15 cellular contexts compared by ENCODE assay signal in the genomic region with DNA sequence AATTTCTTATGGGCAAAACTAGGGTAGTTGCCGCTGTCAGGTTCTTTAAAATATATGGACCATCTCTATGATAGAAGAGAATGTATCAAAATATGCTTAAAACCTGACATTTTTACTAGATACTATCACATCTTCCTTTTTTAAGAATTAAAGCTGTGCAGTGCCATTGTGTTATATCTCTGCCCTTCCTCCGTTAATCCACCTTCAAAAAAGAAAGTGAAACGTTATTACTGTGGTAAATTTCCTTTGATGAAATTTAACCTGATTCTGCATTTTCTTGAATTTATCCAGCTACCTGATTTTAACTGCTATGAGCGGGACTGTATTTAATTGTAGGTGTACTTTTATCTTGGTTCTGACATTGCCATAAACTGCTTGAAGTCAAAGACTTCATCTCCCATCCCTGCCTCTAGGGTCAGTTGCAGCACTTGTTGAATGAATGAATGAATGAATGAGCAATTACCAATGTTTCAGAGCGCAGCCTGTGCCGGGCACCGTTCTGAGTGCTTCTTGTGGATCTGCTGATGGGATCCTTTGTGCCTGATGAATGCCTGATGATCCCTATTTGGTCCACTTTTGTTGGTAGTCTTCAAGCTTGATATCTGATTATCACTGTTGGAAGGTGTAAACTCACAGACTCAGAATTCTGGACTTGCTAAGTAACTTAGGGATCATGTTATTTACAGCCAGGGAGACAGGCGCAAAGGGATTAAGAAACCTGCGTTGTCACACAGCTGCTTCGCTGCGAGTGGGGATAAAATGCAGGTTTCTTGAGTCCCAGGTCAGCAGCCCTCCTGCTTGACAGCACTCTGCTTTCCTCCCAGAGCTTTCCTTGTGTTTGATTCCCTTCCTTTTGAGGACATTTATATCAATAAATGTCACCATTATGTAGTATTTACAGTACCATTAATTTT. TPM values are rescaled to one million over a fixed set of nuclear protein-coding genes. Genes with fewer than 3 reads are reported as not detected.
DNase-seq lines count a peak whose midpoint lies in the region; ATAC-seq and TF ChIP-seq lines count a peak whose summit lies in the region.
"Had no signal": no experiment of that assay in that cellular context is flagged by ENCODE, and none has a peak within 500 bp of the region (broad histone marks: within the 10 kb centered on the region; RNA-seq: fewer than 3 reads in every experiment).

No MANE protein-coding gene starts in this region.

- H3K4me3 ChIP-seq in upper lobe of right lung (no peak overlapping the region), H7 (ENCODE audit: insufficient read depth, low read depth, low read length) (no peak overlapping the region)
- H3K4me3 ChIP-seq: suprapubic skin had no signal

- H3K9me3 ChIP-seq in upper lobe of right lung: no peaks in the 10 kb centered on the region
- H3K9me3 ChIP-seq: suprapubic skin had no signal

- H3K4me3 Mint-ChIP-seq in activated CD8-positive, alpha-beta memory T cell treated with anti-CD3 and anti-CD28 coated beads, Interleukin-2, amount 10 ng/mL, durations not matched to agents 7 days and 5 days: peak overlapping the region; percentile 74
- peak overlapping the region; percentile 51 for H3K4me3 Mint-ChIP-seq in activated CD8-positive, alpha-beta T cell treated with anti-CD3 and anti-CD28 coated beads for 36 hours
- peak overlapping the region in 5 of 8 donors; percentile 4 to 62 (median 47) for H3K4me3 Mint-ChIP-seq in naive B cell
- H3K4me3 Mint-ChIP-seq: nephron had no signal

- no peaks in the 10 kb centered on the region for H3K4me1 ChIP-seq in upper lobe of right lung
- H3K4me1 ChIP-seq: suprapubic skin had no signal

- ATAC-seq in activated CD8-positive, alpha-beta memory T cell treated with anti-CD3 and anti-CD28 coated beads, Interleukin-2, amount 10 ng/mL, durations not matched to agents 7 days and 5 days: peak; percentile 57
- ATAC-seq in GM18498 (IDR thresholded peaks at IDR 0.05; ENCODE audit: unreplicated experiment): peak; percentile 41
- ATAC-seq in activated CD8-positive, alpha-beta T cell treated with anti-CD3 and anti-CD28 coated beads for 36 hours: peak; percentile 45
- ATAC-seq in naive B cell (ENCODE audit: low read depth in 2 of 2): no peak
- no peak for ATAC-seq in upper lobe of right lung
- no peak for ATAC-seq in HG02973 (IDR thresholded peaks at IDR 0.05; ENCODE audit: unreplicated experiment)
- ATAC-seq: left lobe of liver had no signal

- TF ChIP-seq CTCF in activated CD8-positive, alpha-beta T cell treated with anti-CD3 and anti-CD28 coated beads for 36 hours (IDR thresholded peaks at IDR 0.05): no peak
- TF ChIP-seq CTCF in upper lobe of right lung (IDR thresholded peaks at IDR 0.05): no peak

- H3K36me3 ChIP-seq in upper lobe of right lung (peaks cover 4% of the 10 kb centered on the region), H7 (replicated peaks; ENCODE audit: control insufficient read depth, insufficient read depth, low read length) (no peaks in the 10 kb centered on the region)
- H3K36me3 ChIP-seq: brain microvascular endothelial cell had no signal

- no peak for DNase-seq in activated CD8-positive, alpha-beta memory T cell treated with anti-CD3 and anti-CD28 coated beads, Interleukin-2, amount 10 ng/mL, durations not matched to agents 7 days and 5 days
- DNase-seq in activated CD8-positive, alpha-beta memory T cell treated with anti-CD3 and anti-CD28 coated beads for 24 hours: no peak
- DNase-seq in activated CD8-positive, alpha-beta T cell treated with anti-CD3 and anti-CD28 coated beads for 36 hours: no peak
- no peak for DNase-seq in naive B cell
- DNase-seq in upper lobe of right lung: no peak
- no peak for DNase-seq in H7
- DNase-seq: activated effector memory CD4-positive, alpha-beta T cell treated with Interleukin-2 at 50 U/mL for 16 hours; brain microvascular endothelial cell; NCI-H748 treated with DMSO at 0.1 percent for 48 hours; RPMI8226 had no signal

- POLR2A ChIA-PET in activated CD8-positive, alpha-beta T cell treated with anti-CD3 and anti-CD28 coated beads for 36 hours (lab: Charles Lee): no interaction called here

- peak overlapping the region; percentile 79 for H3K27ac Mint-ChIP-seq in activated CD8-positive, alpha-beta memory T cell treated with anti-CD3 and anti-CD28 coated beads, Interleukin-2, amount 10 ng/mL, durations not matched to agents 7 days and 5 days
- no peak overlapping the region for H3K27ac Mint-ChIP-seq in activated CD8-positive, alpha-beta T cell treated with anti-CD3 and anti-CD28 coated beads for 36 hours
- peak overlapping the region in 1 of 6 donors; percentile 36 for H3K27ac Mint-ChIP-seq in naive B cell
- H3K27ac Mint-ChIP-seq: nephron had no signal

- H3K27me3 ChIP-seq in upper lobe of right lung: no peaks in the 10 kb centered on the region
- H3K27me3 ChIP-seq in H7 (ENCODE audit: control insufficient read depth, insufficient read depth, low read length): peaks cover 32% of the 10 kb centered on the region
- H3K27me3 ChIP-seq: brain microvascular endothelial cell, suprapubic skin had no signal

- no peaks in the 10 kb centered on the region for H3K27me3 Mint-ChIP-seq in activated CD8-positive, alpha-beta memory T cell treated with anti-CD3 and anti-CD28 coated beads, Interleukin-2, amount 10 ng/mL, durations not matched to agents 7 days and 5 days
- H3K27me3 Mint-ChIP-seq in activated CD8-positive, alpha-beta T cell treated with anti-CD3 and anti-CD28 coated beads for 36 hours: no peaks in the 10 kb centered on the region
- H3K27me3 Mint-ChIP-seq in naive B cell: no peaks in the 10 kb centered on the region

- no peak overlapping the region for H3K27ac ChIP-seq in upper lobe of right lung
- H3K27ac ChIP-seq: brain microvascular endothelial cell, suprapubic skin had no signal

- peaks cover 19% of the 10 kb centered on the region for H3K4me1 Mint-ChIP-seq in activated CD8-positive, alpha-beta memory T cell treated with anti-CD3 and anti-CD28 coated beads, Interleukin-2, amount 10 ng/mL, durations not matched to agents 7 days and 5 days
- peaks cover 28% of the 10 kb centered on the region for H3K4me1 Mint-ChIP-seq in activated CD8-positive, alpha-beta T cell treated with anti-CD3 and anti-CD28 coated beads for 36 hours (ENCODE audit: low read depth)
- H3K4me1 Mint-ChIP-seq in naive B cell: peaks cover 13 to 28% (median 26%) of the 10 kb centered on the region in 3 donors

- CTCF ChIA-PET in activated CD8-positive, alpha-beta memory T cell treated with anti-CD3 and anti-CD28 coated beads, Interleukin-2, amount 10 ng/mL, durations not matched to agents 7 days and 5 days (lab: Charles Lee): interaction anchor here (0.8 to 11.8 kb wide), 7 partner anchors 14 to 317 kb away, joined by 3 to 99 read pairs (median 3); no protein-coding TSS in a partner anchor
- CTCF ChIA-PET in activated CD8-positive, alpha-beta T cell treated with anti-CD3 and anti-CD28 coated beads for 36 hours (lab: Charles Lee): interaction anchor here (1.3 to 2.1 kb wide), 3 partner anchors 18 to 49 kb away, joined by 4 to 14 read pairs (median 10); no protein-coding TSS in a partner anchor

- intact Hi-C loops in activated CD8-positive, alpha-beta T cell treated with anti-CD3 and anti-CD28 coated beads for 36 hours (cut with micrococcal nuclease): no loop called here
- intact Hi-C loops in upper lobe of right lung (cut with DNase I): no loop called here

- H3K36me3 Mint-ChIP-seq in activated CD8-positive, alpha-beta memory T cell treated with anti-CD3 and anti-CD28 coated beads, Interleukin-2, amount 10 ng/mL, durations not matched to agents 7 days and 5 days: peaks cover 2% of the 10 kb centered on the region
- H3K36me3 Mint-ChIP-seq in activated CD8-positive, alpha-beta T cell treated with anti-CD3 and anti-CD28 coated beads for 36 hours (ENCODE audit: low read depth): peaks cover 6% of the 10 kb centered on the region
- H3K36me3 Mint-ChIP-seq in naive B cell: peaks cover 8 to 16% of the 10 kb centered on the region in 2 donors

- no peaks in the 10 kb centered on the region for H3K9me3 Mint-ChIP-seq in activated CD8-positive, alpha-beta memory T cell treated with anti-CD3 and anti-CD28 coated beads, Interleukin-2, amount 10 ng/mL, durations not matched to agents 7 days and 5 days (ENCODE audit: low read depth)
- no peaks in the 10 kb centered on the region for H3K9me3 Mint-ChIP-seq in activated CD8-positive, alpha-beta T cell treated with anti-CD3 and anti-CD28 coated beads for 36 hours
- H3K9me3 Mint-ChIP-seq in naive B cell: no peaks in the 10 kb centered on the region
- H3K9me3 Mint-ChIP-seq: nephron had no signal

RNA-seq across cellular contexts. Expression of gene SMYD2, which starts 30.1 kb away (rescaled TPM):
- 10 to 100 TPM; 23.1 to 26.5 TPM for total RNA-seq in activated CD8-positive, alpha-beta memory T cell treated with anti-CD3 and anti-CD28 coated beads, Interleukin-2, amount 10 ng/mL, durations not matched to agents 7 days and 5 days
- total RNA-seq in activated CD8-positive, alpha-beta T cell treated with anti-CD3 and anti-CD28 coated beads for 36 hours: 10 to 100 TPM; 37.4 to 40.6 TPM
- 10 to 100 TPM; 28.3 to 76.8 (median 33.9) TPM for polyA plus RNA-seq in naive B cell (ENCODE audit: low read depth in 6 of 6)
- 39.8 TPM for total RNA-seq in upper lobe of right lung
- total RNA-seq in H7 (2014; rRNA removed; shearing (Covaris generic)): 24.5 and 26.4 TPM in 2 replicates

Comparison
In these comparisons a context has a peak if more than half of its experiments do, and no peak if none do; other contexts are left out.
1. ATAC-seq: peak in activated CD8-positive, alpha-beta memory T cell treated with anti-CD3 and anti-CD28 coated beads, Interleukin-2, amount 10 ng/mL, durations not matched to agents 7 days and 5 days (single experiment), GM18498 (single experiment) and activated CD8-positive, alpha-beta T cell treated with anti-CD3 and anti-CD28 coated beads for 36 hours (single experiment); none in naive B cell (0 of 2), upper lobe of right lung (single experiment) and HG02973 (single experiment).
2. Peak in every context shown above with its lines, with median percentiles within 50 percentile points of each other: H3K4me3 Mint-ChIP-seq.